In genomic region chr17:59333845-59334244, GRCh38 we compare ENCODE assay signal across 11 cellular contexts. TPM values are rescaled to one million over a fixed set of nuclear protein-coding genes. Genes with fewer than 3 reads are reported as not detected.
DNase-seq lines count a peak whose midpoint lies in the region; ATAC-seq lines count a peak whose summit lies in the region.
"Had no signal": no experiment of that assay in that cellular context is flagged by ENCODE, and none has a peak within 500 bp of the region (broad histone marks: within the 10 kb centered on the region; RNA-seq: fewer than 3 reads in every experiment).

No MANE protein-coding gene starts in this region.

- no peaks in the 10 kb centered on the region for H3K9me3 Mint-ChIP-seq in activated T-cell treated with anti-CD3 and anti-CD28 coated beads, Interleukin-2, amount 50 U/mL, for 4 hours
- no peaks in the 10 kb centered on the region for H3K9me3 Mint-ChIP-seq in activated naive CD8-positive, alpha-beta T cell treated with anti-CD3 and anti-CD28 coated beads for 36 hours
- H3K9me3 Mint-ChIP-seq: activated naive CD4-positive, alpha-beta T cell treated with anti-CD3 and anti-CD28 coated beads for 36 hours had no signal

- peaks cover 3% of the 10 kb centered on the region for H3K36me3 Mint-ChIP-seq in activated T-cell treated with anti-CD3 and anti-CD28 coated beads, Interleukin-2, amount 50 U/mL, for 4 hours (ENCODE audit: insufficient read depth)
- H3K36me3 Mint-ChIP-seq in activated naive CD8-positive, alpha-beta T cell treated with anti-CD3 and anti-CD28 coated beads for 36 hours, result no peaks in the 10 kb centered on the region

- peak overlapping the region; percentile 59 for H3K27ac ChIP-seq in temporal lobe (ENCODE audit: low read depth, low read length)

- H3K4me3 Mint-ChIP-seq in activated T-cell treated with anti-CD3 and anti-CD28 coated beads, Interleukin-2, amount 50 U/mL, for 4 hours, result peak overlapping the region; percentile 86
- peak overlapping the region; percentile 87 for H3K4me3 Mint-ChIP-seq in activated naive CD8-positive, alpha-beta T cell treated with anti-CD3 and anti-CD28 coated beads for 36 hours

- H3K4me1 Mint-ChIP-seq in activated T-cell treated with anti-CD3 and anti-CD28 coated beads, Interleukin-2, amount 50 U/mL, for 4 hours (ENCODE audit: low read depth), result peaks cover 70% of the 10 kb centered on the region
- H3K4me1 Mint-ChIP-seq in activated naive CD8-positive, alpha-beta T cell treated with anti-CD3 and anti-CD28 coated beads for 36 hours, result peaks cover 64% of the 10 kb centered on the region

- DNase-seq in activated T-cell treated with anti-CD3 and anti-CD28 coated beads, Interleukin-2, amount 50 U/mL, for 4 hours, result no peak
- DNase-seq in activated T-cell treated with anti-CD3 and anti-CD28 coated beads for 4 hours (no peak), medulla oblongata (ENCODE audit: extremely low spot score) (peak; percentile 35), AG20443 (ENCODE audit: low spot score) (no peak)
- no peak for DNase-seq in activated naive CD8-positive, alpha-beta T cell treated with anti-CD3 and anti-CD28 coated beads for 36 hours
- DNase-seq in stimulated activated CD4-positive, alpha-beta T cell treated with anti-CD3 and anti-CD28 coated beads, Interleukin-4, amount 100 ng/mL, for 1 hour, result no peak
- DNase-seq: activated naive CD4-positive, alpha-beta T cell treated with anti-CD3 and anti-CD28 coated beads for 36 hours; GDM1; NCI-H1105 had no signal

- no peak overlapping the region for H3K27ac Mint-ChIP-seq in activated naive CD8-positive, alpha-beta T cell treated with anti-CD3 and anti-CD28 coated beads for 36 hours
- H3K27ac Mint-ChIP-seq: activated naive CD4-positive, alpha-beta T cell treated with anti-CD3 and anti-CD28 coated beads for 36 hours had no signal

- no peaks in the 10 kb centered on the region for H3K27me3 Mint-ChIP-seq in activated T-cell treated with anti-CD3 and anti-CD28 coated beads, Interleukin-2, amount 50 U/mL, for 4 hours (ENCODE audit: low read depth)
- no peaks in the 10 kb centered on the region for H3K27me3 Mint-ChIP-seq in activated naive CD8-positive, alpha-beta T cell treated with anti-CD3 and anti-CD28 coated beads for 36 hours

- no peak for ATAC-seq in activated T-cell treated with anti-CD3 and anti-CD28 coated beads, Interleukin-2, amount 50 U/mL, for 4 hours
- ATAC-seq in GM21515 (IDR thresholded peaks at IDR 0.05; ENCODE audit: unreplicated experiment), result no peak

RNA-seq across cellular contexts. Expression of gene YPEL2, which starts 2.4 kb away (rescaled TPM):
- total RNA-seq in activated T-cell treated with anti-CD3 and anti-CD28 coated beads, Interleukin-2, amount 50 U/mL, for 4 hours, result 1 to 10 TPM; 1.3 to 3.1 (median 1.8) TPM
- 1 to 10 TPM; 4.4 to 4.7 TPM for total RNA-seq in activated naive CD8-positive, alpha-beta T cell treated with anti-CD3 and anti-CD28 coated beads for 36 hours
- 7.4 TPM for total RNA-seq in temporal lobe
